Comparison of ENCODE assay signal across 11 cellular contexts in genomic region chr15:74010929-74011540, GRCh38. TPM values are rescaled to one million over a fixed set of nuclear protein-coding genes. Genes with fewer than 3 reads are reported as not detected.
DNase-seq lines count a peak whose midpoint lies in the region; ATAC-seq and TF ChIP-seq lines count a peak whose summit lies in the region.
"Had no signal": no experiment of that assay in that cellular context is flagged by ENCODE, and none has a peak within 500 bp of the region (broad histone marks: within the 10 kb centered on the region; RNA-seq: fewer than 3 reads in every experiment).

No MANE protein-coding gene starts in this region.

- BruUV-seq in PC-3 (replicated peaks; lab: Mats Ljungman, UMichigan), result no TSS peak

- no peaks in the 10 kb centered on the region for H3K27me3 Mint-ChIP-seq in naive thymus-derived CD4-positive, alpha-beta T cell

- H3K9ac ChIP-seq in PC-3 (ENCODE audit: low read length), result no peak overlapping the region
- H3K9ac ChIP-seq in fibroblast of lung (ENCODE audit: insufficient read depth, low read length), result no peak overlapping the region

- no peak for TF ChIP-seq CTCF in 22Rv1 (IDR thresholded peaks at IDR 0.05)
- TF ChIP-seq CTCF in PC-3 (conservative IDR thresholded peaks at IDR 0.05; ENCODE audit: low read depth, low read length), result no peak
- no peak for TF ChIP-seq CTCF in fibroblast of lung (conservative IDR thresholded peaks at IDR 0.05 in 1 of 2, IDR thresholded peaks at IDR 0.05 in 1 of 2; ENCODE audit: low read depth in 1 of 2, low read length in 2 of 2)
- TF ChIP-seq CTCF in GM13976 (IDR thresholded peaks at IDR 0.05; ENCODE audit: borderline replicate concordance, control extremely low read depth, extremely low read depth, insufficient read depth, missing control alignments), result no peak

- no peak for ATAC-seq in PC-3
- ATAC-seq in naive thymus-derived CD4-positive, alpha-beta T cell, result no peak
- no peak for ATAC-seq in GM18858 (IDR thresholded peaks at IDR 0.05; ENCODE audit: unreplicated experiment)
- no peak for ATAC-seq in HG02852 (IDR thresholded peaks at IDR 0.05; ENCODE audit: unreplicated experiment)

- peaks cover 3 to 57% (median 39%) of the 10 kb centered on the region in 5 donors for H3K36me3 Mint-ChIP-seq in naive thymus-derived CD4-positive, alpha-beta T cell

- no peaks in the 10 kb centered on the region for H3K27me3 ChIP-seq in PC-3 (ENCODE audit: low read length)
- no peaks in the 10 kb centered on the region for H3K27me3 ChIP-seq in fibroblast of lung (ENCODE audit: control insufficient read depth, insufficient read depth, low read length)
- H3K27me3 ChIP-seq in naive thymus-derived CD4-positive, alpha-beta T cell (ENCODE audit: control insufficient read depth in 2 of 2, insufficient read depth in 2 of 2, low read length in 2 of 2), result no peaks in the 10 kb centered on the region

- CTCF ChIA-PET in PC-3 (lab: Charles Lee), result no interaction called here
- CTCF ChIA-PET in naive thymus-derived CD4-positive, alpha-beta T cell (lab: Charles Lee), result interaction anchor here (1.6 kb wide), 1 partner anchor 37 kb away, joined by 3 read pairs; no protein-coding TSS in a partner anchor

- H3K4me1 Mint-ChIP-seq in naive thymus-derived CD4-positive, alpha-beta T cell, result peaks cover 39 to 85% (median 78%) of the 10 kb centered on the region in 7 donors

- no peaks in the 10 kb centered on the region for H3F3A ChIP-seq in PC-3 (ENCODE audit: low read length, unreplicated experiment)

- no peaks in the 10 kb centered on the region for H4K20me1 ChIP-seq in PC-3 (ENCODE audit: low read length)
- H4K20me1 ChIP-seq in fibroblast of lung (ENCODE audit: control insufficient read depth, extremely low read depth, insufficient read depth, low read length), result peaks cover 4% of the 10 kb centered on the region

- H3K79me2 ChIP-seq in PC-3 (ENCODE audit: low read length) (peaks cover 32% of the 10 kb centered on the region; the same call in 1 of the 2 replicates), fibroblast of lung (ENCODE audit: control insufficient read depth, insufficient read depth, low read length) (peaks cover 61% of the 10 kb centered on the region)

- POLR2A ChIA-PET in PC-3 (lab: Charles Lee; ENCODE audit: unreplicated experiment), result no interaction called here
- POLR2A ChIA-PET in naive thymus-derived CD4-positive, alpha-beta T cell (lab: Charles Lee), result interaction anchor here (0.8 to 1.4 kb wide), 3 partner anchors 9 to 17 kb away, joined by 3 to 5 read pairs (median 3); partner anchors contain the start of gene PML

- H3K4me3 ChIP-seq in PC-3 (ENCODE audit: low read length) (no peak overlapping the region), fibroblast of lung (replicated peaks in 1 of 4; ENCODE audit: control extremely low read depth in 1 of 4, insufficient read depth in 1 of 4, low read depth in 3 of 4, low read length in 4 of 4) (peak overlapping the region in 1 of 4 experiments; percentile 4)
- no peak overlapping the region for H3K4me3 ChIP-seq in naive thymus-derived CD4-positive, alpha-beta T cell (ENCODE audit: low read length)

- intact Hi-C loops in PC-3 (cut with micrococcal nuclease), result no loop called here
- intact Hi-C loops in naive thymus-derived CD4-positive, alpha-beta T cell (cut with micrococcal nuclease), result no loop called here

- peaks cover 25% of the 10 kb centered on the region for H3K4me1 ChIP-seq in PC-3 (ENCODE audit: insufficient read depth, low read length)
- peaks cover 6% of the 10 kb centered on the region for H3K4me1 ChIP-seq in fibroblast of lung (ENCODE audit: control insufficient read depth, extremely low read depth, insufficient read depth, low read length)
- peaks cover 11 to 35% of the 10 kb centered on the region in 2 donors for H3K4me1 ChIP-seq in naive thymus-derived CD4-positive, alpha-beta T cell (ENCODE audit: control insufficient read depth in 2 of 2, insufficient read depth in 2 of 2, low read length in 2 of 2)

- H3K4me2 ChIP-seq in PC-3 (ENCODE audit: low read length), result peak overlapping the region; percentile 44
- H3K4me2 ChIP-seq in fibroblast of lung (ENCODE audit: extremely low read depth, insufficient read depth, low read length), result peak overlapping the region; percentile 0

- DNase-seq in PC-3 (no peak), fibroblast of lung (ENCODE audit: low read depth in 2 of 2) (peak; percentile 19 to 71), dedifferentiated amniotic fluid mesenchymal stem cell (ENCODE audit: extremely low spot score) (no peak), GM13976 (ENCODE audit: low spot score) (no peak)
- no peak for DNase-seq in naive thymus-derived CD4-positive, alpha-beta T cell
- DNase-seq: activated naive CD4-positive, alpha-beta T cell treated with anti-CD3 and anti-CD28 coated beads, Interleukin-2, amount 50 U/mL, for 16 hours; glutamatergic neuron; OCI-M1 had no signal

- H3K36me3 ChIP-seq in PC-3 (ENCODE audit: low read depth, low read length) (peaks cover 5% of the 10 kb centered on the region; the same call in 1 of the 2 replicates), fibroblast of lung (ENCODE audit: control insufficient read depth, insufficient read depth, low read length) (peaks cover 6% of the 10 kb centered on the region)
- peaks cover 0 to 14% (median 0%) of the 10 kb centered on the region in 3 experiments for H3K36me3 ChIP-seq in naive thymus-derived CD4-positive, alpha-beta T cell (ENCODE audit: control insufficient read depth in 2 of 3, insufficient read depth in 3 of 3, low read length in 3 of 3)

- H3K9me3 ChIP-seq in PC-3 (ENCODE audit: low read length) (no peaks in the 10 kb centered on the region), fibroblast of lung (ENCODE audit: control insufficient read depth, insufficient read depth, low read depth, low read length) (no peaks in the 10 kb centered on the region)
- H3K9me3 ChIP-seq in naive thymus-derived CD4-positive, alpha-beta T cell (ENCODE audit: control insufficient read depth in 2 of 3, low read length in 3 of 3), result no peaks in the 10 kb centered on the region

- no peaks in the 10 kb centered on the region for H3K9me3 Mint-ChIP-seq in naive thymus-derived CD4-positive, alpha-beta T cell

- H3K27ac ChIP-seq in 22Rv1 (peak overlapping the region; percentile 53), PC-3 (ENCODE audit: low read length) (no peak overlapping the region), fibroblast of lung (ENCODE audit: insufficient read depth, low read length) (no peak overlapping the region)
- no peak overlapping the region for H3K27ac ChIP-seq in naive thymus-derived CD4-positive, alpha-beta T cell (ENCODE audit: low read depth, low read length)

- H2AFZ ChIP-seq in PC-3 (ENCODE audit: low read length), result no peak overlapping the region
- no peak overlapping the region for H2AFZ ChIP-seq in fibroblast of lung (ENCODE audit: low read length)

- in situ Hi-C loops in GM13976 (cut with MboI; ENCODE audit: low sequenced_read_pairs, unreplicated experiment), result no loop called here

- peak overlapping the region in 2 of 10 donors; percentile 20 to 29 for H3K4me3 Mint-ChIP-seq in naive thymus-derived CD4-positive, alpha-beta T cell

- H3K9me2 ChIP-seq in PC-3 (replicated peaks; ENCODE audit: low read length), result no peaks in the 10 kb centered on the region

- peak overlapping the region in 5 of 9 donors; percentile 22 to 56 (median 26) for H3K27ac Mint-ChIP-seq in naive thymus-derived CD4-positive, alpha-beta T cell

RNA-seq across cellular contexts. Expression of gene PML, which starts 16.5 kb away (rescaled TPM):
- total RNA-seq in PC-3 (2014; rRNA removed), result 18.7 and 41.0 TPM in 2 replicates
- 16.4 and 34.0 TPM in 2 replicates for total RNA-seq in fibroblast of lung
- polyA plus RNA-seq in fibroblast of lung, result 11.1 and 15.5 TPM in 2 replicates
- 54.7 and 63.1 TPM in 2 replicates for polyA plus RNA-seq in fibroblast of lung (2012)
- 101 and 102 TPM in 2 replicates for polyA minus RNA-seq in fibroblast of lung (ENCODE audit: low replicate concordance)
- total RNA-seq in naive thymus-derived CD4-positive, alpha-beta T cell, result 100 to 1,000 TPM in 1 of 5 experiments, 10 to 100 TPM in 4; 42.1 to 113 (median 64.8) TPM
- polyA plus RNA-seq in naive thymus-derived CD4-positive, alpha-beta T cell, result 10 to 100 TPM; 18.1 to 34.3 TPM

RNA-seq across cellular contexts. Expression of gene STOML1, which starts 18.9 kb away (rescaled TPM):
- total RNA-seq in PC-3 (2014; rRNA removed) (10.1 and 12.0 TPM in 2 replicates), fibroblast of lung (9.2 and 24.8 TPM in 2 replicates)
- polyA plus RNA-seq in fibroblast of lung, result 8.7 and 9.8 TPM in 2 replicates
- polyA plus RNA-seq in fibroblast of lung (2012), result 17.9 and 21.1 TPM in 2 replicates
- polyA minus RNA-seq in fibroblast of lung (ENCODE audit: low replicate concordance), result 23.9 and 42.9 TPM in 2 replicates
- total RNA-seq in naive thymus-derived CD4-positive, alpha-beta T cell, result 10 to 100 TPM in 3 of 5 experiments, 1 to 10 TPM in 2; 7.5 to 14.5 (median 12.3) TPM
- 10 to 100 TPM; 18.7 to 21.3 TPM for polyA plus RNA-seq in naive thymus-derived CD4-positive, alpha-beta T cell

Comparison
In these comparisons a context has a peak if more than half of its experiments do, and no peak if none do; other contexts are left out.
1. DNase-seq: peak in fibroblast of lung (2 of 2); none in PC-3 (single experiment), naive thymus-derived CD4-positive, alpha-beta T cell (0 of 9), dedifferentiated amniotic fluid mesenchymal stem cell (single experiment) and GM13976 (single experiment).